17 cellular contexts compared by ENCODE assay signal in genomic region chr17:36732351-36732750, GRCh38.
DNase-seq lines count a peak whose midpoint lies in the region; ATAC-seq, FAIRE-seq and TF ChIP-seq lines count a peak whose summit lies in the region.
"Had no signal": no experiment of that assay in that cellular context is flagged by ENCODE, and none has a peak within 500 bp of the region (broad histone marks: within the 10 kb centered on the region; RNA-seq: fewer than 3 reads in every experiment).

No MANE protein-coding gene starts in this region.

- H4K5ac ChIP-seq in H9 (ENCODE audit: insufficient read length, low read depth, low read length): no peak overlapping the region
- H4K5ac ChIP-seq in IMR-90 (ENCODE audit: low read depth, low read length): no peak overlapping the region
- H4K5ac ChIP-seq in H1 (ENCODE audit: insufficient read length, low read depth, low read length): no peak overlapping the region

- peaks cover 66 to 70% of the 10 kb centered on the region in 2 experiments for H3K4me1 Mint-ChIP-seq in H9

- no peaks in the 10 kb centered on the region for H3K27me3 ChIP-seq in H9 (ENCODE audit: insufficient read depth, low read length)
- H3K27me3 ChIP-seq in IMR-90 (ENCODE audit: control insufficient read depth, insufficient read depth, low read length): peaks cover 27% of the 10 kb centered on the region
- peaks cover 0 to 7% (median 4%) of the 10 kb centered on the region in 4 experiments; a peak in 4 of 7 replicates for H3K27me3 ChIP-seq in H1 (replicated peaks in 1 of 4; ENCODE audit: control insufficient read depth in 3 of 4, extremely low read depth in 1 of 4, insufficient read depth in 3 of 4, low read length in 3 of 4)
- peaks cover 0 to 53% (median 0%) of the 10 kb centered on the region in 3 experiments for H3K27me3 ChIP-seq in neuronal stem cell (ENCODE audit: control insufficient read depth in 3 of 3, insufficient read depth in 3 of 3, low read depth in 1 of 3, low read length in 3 of 3)
- H3K27me3 ChIP-seq in esophagus muscularis mucosa: peaks cover 0 to 72% (median 9%) of the 10 kb centered on the region in 4 donors

- H2AK5ac ChIP-seq in H9 (ENCODE audit: insufficient read length, low read length) (no peak overlapping the region), IMR-90 (ENCODE audit: low read depth, low read length) (no peak overlapping the region), H1 (ENCODE audit: low read depth, low read length) (peak overlapping the region; percentile 40; the same call in 1 of the 2 replicates), neuronal stem cell (ENCODE audit: low read depth, low read length) (no peak overlapping the region)

- H4K8ac ChIP-seq in H9 (replicated peaks; ENCODE audit: insufficient read length, low read depth, low read length) (no peak overlapping the region), IMR-90 (ENCODE audit: low read depth in 2 of 2, low read length in 2 of 2) (no peak overlapping the region), H1 (ENCODE audit: extremely low read depth, insufficient read depth, low read length) (no peak overlapping the region), neuronal stem cell (ENCODE audit: low read depth, low read length) (no peak overlapping the region)

- H2BK12ac ChIP-seq in H9 (ENCODE audit: insufficient read length, low read depth, low read length): no peak overlapping the region
- no peak overlapping the region for H2BK12ac ChIP-seq in H1 (ENCODE audit: low read depth, low read length)
- no peak overlapping the region for H2BK12ac ChIP-seq in neuronal stem cell (ENCODE audit: low read length)

- CTCF ChIA-PET in IMR-90 (lab: Yijun Ruan, JAX) (no interaction called here), H1 (lab: Charles Lee; ENCODE audit: partially characterized antibody) (interaction anchor here (0.6 kb wide), 1 partner anchor 116 kb away, joined by 3 read pairs; no protein-coding TSS in a partner anchor)

- H3T11ph ChIP-seq in H9 (ENCODE audit: low read length): no peak overlapping the region

- no peaks in the 10 kb centered on the region for H4K20me1 ChIP-seq in H9 (ENCODE audit: control insufficient read depth, insufficient read depth, insufficient read length)
- no peaks in the 10 kb centered on the region; the same call in 1 of the 2 replicates for H4K20me1 ChIP-seq in IMR-90 (ENCODE audit: insufficient read depth, low read length)
- no peaks in the 10 kb centered on the region for H4K20me1 ChIP-seq in H1 (replicated peaks in 1 of 2; ENCODE audit: control insufficient read depth in 1 of 2, insufficient read depth in 2 of 2, low read length in 2 of 2)

- H3K14ac ChIP-seq in H9 (ENCODE audit: insufficient read depth, low read length) (no peak overlapping the region), IMR-90 (replicated peaks; ENCODE audit: low read depth, low read length) (no peak overlapping the region), H1 (ENCODE audit: insufficient read length) (no peak overlapping the region), neuronal stem cell (ENCODE audit: low read length) (no peak overlapping the region)

- no peak for ATAC-seq in IMR-90 (ENCODE audit: low read depth)
- ATAC-seq in GM21786 (IDR thresholded peaks at IDR 0.05; ENCODE audit: unreplicated experiment): no peak
- ATAC-seq: A549 had no signal

- H3K23ac ChIP-seq in H9 (ENCODE audit: insufficient read length, low read depth, low read length): no peak overlapping the region
- H3K23ac ChIP-seq in IMR-90 (ENCODE audit: low read depth, low read length): no peak overlapping the region
- H3K23ac ChIP-seq in H1 (ENCODE audit: insufficient read length): no peak overlapping the region
- H3K23ac ChIP-seq in neuronal stem cell (ENCODE audit: low read depth, low read length, poor library complexity): no peak overlapping the region

- H2BK20ac ChIP-seq in H9 (ENCODE audit: low read depth, low read length, poor library complexity, severe bottlenecking) (no peak overlapping the region), IMR-90 (ENCODE audit: low read depth, low read length) (no peak overlapping the region), H1 (ENCODE audit: low read length) (peak overlapping the region; percentile 0; the same call in 1 of the 2 replicates)

- H3K36me3 ChIP-seq in IMR-90 (ENCODE audit: control insufficient read depth, insufficient read depth, low read length): no peaks in the 10 kb centered on the region
- no peaks in the 10 kb centered on the region for H3K36me3 ChIP-seq in H1 (ENCODE audit: control insufficient read depth in 2 of 4, insufficient read depth in 4 of 4, low read length in 3 of 4)
- H3K36me3 ChIP-seq in neuronal stem cell (replicated peaks in 1 of 2; ENCODE audit: control insufficient read depth in 2 of 2, insufficient read depth in 2 of 2, low read length in 2 of 2): no peaks in the 10 kb centered on the region
- H3K36me3 ChIP-seq in esophagus muscularis mucosa: no peaks in the 10 kb centered on the region

- no peaks in the 10 kb centered on the region for H3K23me2 ChIP-seq in H9 (ENCODE audit: insufficient read length, low read depth, low read length, poor library complexity, severe bottlenecking)
- peaks cover 9% of the 10 kb centered on the region; the same call in 1 of the 2 replicates for H3K23me2 ChIP-seq in H1 (ENCODE audit: low read depth, low read length)

- no peaks in the 10 kb centered on the region for H3K36me3 Mint-ChIP-seq in H9 (ENCODE audit: insufficient read depth in 1 of 3, low read depth in 3 of 3)

- TF ChIP-seq CTCF in H9 (conservative IDR thresholded peaks at IDR 0.05) (no peak), IMR-90 (conservative IDR thresholded peaks at IDR 0.05; ENCODE audit: low read depth, low read length) (no peak), H1 (IDR thresholded peaks at IDR 0.05; ENCODE audit: control extremely low read depth in 1 of 3, insufficient read depth in 1 of 3, low read depth in 1 of 3, low read length in 3 of 3) (no peak), esophagus muscularis mucosa (IDR thresholded peaks at IDR 0.05) (no peak)

- no peak for TF ChIP-seq POLR2A in IMR-90 (IDR thresholded peaks at IDR 0.05; ENCODE audit: low read depth, low read length)
- no peak for TF ChIP-seq POLR2A in H1 (IDR thresholded peaks at IDR 0.05; ENCODE audit: control extremely low read depth in 1 of 2, low read depth in 2 of 2, low read length in 2 of 2)
- no peak for TF ChIP-seq POLR2A in esophagus muscularis mucosa (IDR thresholded peaks at IDR 0.05; ENCODE audit: low read depth)

- H3K4me2 ChIP-seq in H9 (ENCODE audit: insufficient read depth, insufficient read length, low read length) (peak overlapping the region; percentile 9), IMR-90 (ENCODE audit: low read depth, low read length) (no peak overlapping the region), H1 (ENCODE audit: insufficient read depth in 1 of 2, low read depth in 2 of 2, low read length in 2 of 2) (peak overlapping the region; percentile 52 to 64; a peak in 3 of 4 replicates), neuronal stem cell (ENCODE audit: insufficient read depth, low read length, poor library complexity, severe bottlenecking) (peak overlapping the region; percentile 44)
- H3K4me2 ChIP-seq: A549 had no signal

- H3K9me1 ChIP-seq in IMR-90 (ENCODE audit: insufficient read depth, low read length): no peaks in the 10 kb centered on the region

- peak overlapping the region in 1 of 2 experiments; percentile 19; a peak in 2 of 5 replicates for H3K4me3 Mint-ChIP-seq in H9
- H3K4me3 Mint-ChIP-seq: CD4-positive, alpha-beta T cell; HFFc6 had no signal

- H3K9me3 ChIP-seq in H9 (ENCODE audit: control insufficient read depth, low read depth, low read length) (no peaks in the 10 kb centered on the region), IMR-90 (ENCODE audit: control insufficient read depth, insufficient read depth, low read length) (no peaks in the 10 kb centered on the region), H1 (ENCODE audit: insufficient read depth in 2 of 2, low read depth in 1 of 2, low read length in 1 of 2) (no peaks in the 10 kb centered on the region), neuronal stem cell (replicated peaks in 1 of 2; ENCODE audit: control insufficient read depth in 2 of 2, insufficient read depth in 1 of 2, low read depth in 1 of 2, low read length in 2 of 2) (no peaks in the 10 kb centered on the region), esophagus muscularis mucosa (no peaks in the 10 kb centered on the region)
- H3K9me3 ChIP-seq: A549, Caco-2 had no signal

- dilution Hi-C loops in IMR-90 (cut with HindIII; ENCODE audit: low sequenced_read_pairs, unreplicated experiment): no loop called here

- BruUV-seq in IMR-90 (replicated peaks; lab: Mats Ljungman, UMichigan): no TSS peak

- H3K9ac ChIP-seq in H9 (ENCODE audit: extremely low read depth, insufficient read length, low read length): no peak overlapping the region
- H3K9ac ChIP-seq in IMR-90 (ENCODE audit: low read depth, low read length): no peak overlapping the region
- no peak overlapping the region for H3K9ac ChIP-seq in H1 (replicated peaks in 1 of 4; ENCODE audit: extremely low read depth in 1 of 4, low read depth in 3 of 4, low read length in 3 of 4)
- no peak overlapping the region for H3K9ac ChIP-seq in neuronal stem cell (ENCODE audit: low read depth, low read length, poor library complexity)

- POLR2A ChIA-PET in IMR-90 (lab: Charles Lee; ENCODE audit: unreplicated experiment): no interaction called here
- POLR2A ChIA-PET in H1 (lab: Charles Lee; ENCODE audit: partially characterized antibody): interaction anchor here (0.8 to 2.3 kb wide), 3 partner anchors 8 to 17 kb away, joined by 3 to 8 read pairs (median 6); no protein-coding TSS in a partner anchor

- H3K4ac ChIP-seq in H9 (ENCODE audit: low read depth, low read length) (no peak overlapping the region), IMR-90 (ENCODE audit: low read depth, low read length) (no peak overlapping the region), H1 (replicated peaks; ENCODE audit: insufficient read length, low read depth, low read length) (peak overlapping the region; percentile 81), neuronal stem cell (ENCODE audit: low read length) (no peak overlapping the region)

- no peak overlapping the region for H2BK120ac ChIP-seq in H9 (ENCODE audit: low read depth, low read length, poor library complexity, severe bottlenecking)
- H2BK120ac ChIP-seq in IMR-90 (ENCODE audit: low read depth, low read length): no peak overlapping the region
- peak overlapping the region; percentile 89 for H2BK120ac ChIP-seq in H1 (replicated peaks; ENCODE audit: low read depth, low read length)
- H2BK120ac ChIP-seq in neuronal stem cell (ENCODE audit: low read depth, low read length): no peak overlapping the region

- in situ Hi-C loops in IMR-90 (cut with MboI; ENCODE audit: low sequenced_read_pairs): no loop called here

- H2BK15ac ChIP-seq in H9 (ENCODE audit: low read depth, low read length) (no peak overlapping the region), IMR-90 (ENCODE audit: low read depth, low read length) (no peak overlapping the region), H1 (ENCODE audit: low read length) (peak overlapping the region; percentile 40; the same call in 1 of the 2 replicates), neuronal stem cell (ENCODE audit: low read length) (no peak overlapping the region)

- FAIRE-seq in H1 (lab: Jason Lieb, UNC): no peak
- FAIRE-seq: A549, D721Med, G401.6, GM12891, HTR-8/SVneo had no signal

- no peak overlapping the region for H2AFZ ChIP-seq in H9 (ENCODE audit: low read length)
- no peak overlapping the region for H2AFZ ChIP-seq in IMR-90 (replicated peaks; ENCODE audit: low read length, poor library complexity)
- no peak overlapping the region for H2AFZ ChIP-seq in H1 (ENCODE audit: low read length)
- no peak overlapping the region for H2AFZ ChIP-seq in neuronal stem cell (ENCODE audit: low read length)

- DNase-seq in H9 (no peak), IMR-90 (no peak), H1 (ENCODE audit: low read depth in 1 of 2, low spot score in 2 of 2) (no peak), neuronal stem cell (ENCODE audit: low spot score) (no peak), esophagus muscularis mucosa (ENCODE audit: extremely low spot score) (no peak), HUDEP-2 (lab: John Stamatoyannopoulos, UW; ENCODE audit: unreplicated experiment in 76 of 76) (no peak)
- DNase-seq: AML-193; Caco-2; CD4-positive, alpha-beta T cell; HCEC 1CT; HFFc6 had no signal

- peaks cover 16% of the 10 kb centered on the region; the same call in 1 of the 2 replicates for H3K4me1 ChIP-seq in H9 (ENCODE audit: insufficient read depth, low read length)
- no peaks in the 10 kb centered on the region for H3K4me1 ChIP-seq in IMR-90 (ENCODE audit: control insufficient read depth, insufficient read depth, low read length)
- peaks cover 9 to 36% (median 20%) of the 10 kb centered on the region in 4 experiments for H3K4me1 ChIP-seq in H1 (replicated peaks in 1 of 4; ENCODE audit: control insufficient read depth in 3 of 4, insufficient read depth in 4 of 4, low read length in 3 of 4)
- H3K4me1 ChIP-seq in neuronal stem cell (ENCODE audit: control insufficient read depth in 2 of 2, insufficient read depth in 1 of 2, low read depth in 1 of 2, low read length in 2 of 2): peaks cover 11 to 35% of the 10 kb centered on the region in 2 donors
- peaks cover 0 to 8% (median 0%) of the 10 kb centered on the region in 4 donors for H3K4me1 ChIP-seq in esophagus muscularis mucosa
- H3K4me1 ChIP-seq: A549, Caco-2 had no signal

- H2BK5ac ChIP-seq in H9 (ENCODE audit: insufficient read length, low read length) (no peak overlapping the region), IMR-90 (ENCODE audit: low read depth, low read length, poor library complexity, severe bottlenecking) (peak overlapping the region; percentile 23), H1 (ENCODE audit: low read depth, low read length) (0 out of 2 replicates have a peak overlapping the region, but pooled peaks have one; percentile 24), neuronal stem cell (ENCODE audit: low read length) (no peak overlapping the region)

- H3K27ac ChIP-seq in H9 (ENCODE audit: insufficient read length, low read depth, low read length): no peak overlapping the region
- no peak overlapping the region for H3K27ac ChIP-seq in IMR-90 (ENCODE audit: insufficient read depth, low read length)
- no peak overlapping the region for H3K27ac ChIP-seq in H1 (ENCODE audit: low read depth, low read length)
- H3K27ac ChIP-seq in neuronal stem cell (replicated peaks; ENCODE audit: low read length): no peak overlapping the region
- H3K27ac ChIP-seq in esophagus muscularis mucosa (replicated peaks in 1 of 4): no peak overlapping the region
- H3K27ac ChIP-seq: A549 had no signal

- no peak overlapping the region for H3K18ac ChIP-seq in H9 (ENCODE audit: insufficient read length, low read depth, low read length)
- no peak overlapping the region for H3K18ac ChIP-seq in IMR-90 (ENCODE audit: low read depth, low read length)
- H3K18ac ChIP-seq in H1 (ENCODE audit: extremely low read depth, low read length): no peak overlapping the region; the same call in 1 of the 2 replicates
- H3K18ac ChIP-seq in neuronal stem cell (ENCODE audit: low read length): no peak overlapping the region

- TF ChIP-seq RAD21 in IMR-90 (IDR thresholded peaks at IDR 0.05; ENCODE audit: low read length): no peak
- TF ChIP-seq RAD21 in H1 (IDR thresholded peaks at IDR 0.05 in 1 of 2, conservative IDR thresholded peaks at IDR 0.05 in 1 of 2; ENCODE audit: low read depth in 2 of 2, low read length in 2 of 2): no peak

- H2AK9ac ChIP-seq in IMR-90 (replicated peaks; ENCODE audit: low read depth, low read length, poor library complexity): no peak overlapping the region

- intact Hi-C loops in IMR-90 (cut with micrococcal nuclease) (no loop called here), esophagus muscularis mucosa (cut with DNase I) (no loop called here)

- peaks cover 33% of the 10 kb centered on the region for H3K27me3 Mint-ChIP-seq in H9 (ENCODE audit: low read depth)
- H3K27me3 Mint-ChIP-seq: CD4-positive, alpha-beta T cell had no signal

- no peaks in the 10 kb centered on the region for H3K79me1 ChIP-seq in H9 (ENCODE audit: insufficient read depth, low read depth, low read length, poor library complexity, severe bottlenecking)
- H3K79me1 ChIP-seq in IMR-90 (ENCODE audit: low read depth in 1 of 2, low read length in 2 of 2): no peaks in the 10 kb centered on the region
- H3K79me1 ChIP-seq in H1 (ENCODE audit: low read depth, low read length): no peaks in the 10 kb centered on the region
- no peaks in the 10 kb centered on the region for H3K79me1 ChIP-seq in neuronal stem cell (ENCODE audit: low read depth, low read length)

- no peaks in the 10 kb centered on the region for H3K9me3 Mint-ChIP-seq in H9
- H3K9me3 Mint-ChIP-seq: CD4-positive, alpha-beta T cell; HFFc6 had no signal

- H4K91ac ChIP-seq in H9 (ENCODE audit: insufficient read length, low read depth, low read length) (no peak overlapping the region), IMR-90 (ENCODE audit: insufficient read depth, low read depth, low read length) (no peak overlapping the region), H1 (replicated peaks; ENCODE audit: insufficient read length, low read length) (peak overlapping the region; percentile 83), neuronal stem cell (ENCODE audit: low read depth, low read length, poor library complexity) (no peak overlapping the region)

- no peak overlapping the region for H3K27ac Mint-ChIP-seq in H9
- H3K27ac Mint-ChIP-seq: CD4-positive, alpha-beta T cell; HFFc6 had no signal

- no peak for TF ChIP-seq EP300 in H1 (IDR thresholded peaks at IDR 0.05; ENCODE audit: borderline replicate concordance in 1 of 2, low read depth in 2 of 2, low read length in 2 of 2)
- TF ChIP-seq EP300 in esophagus muscularis mucosa (IDR thresholded peaks at IDR 0.05): no peak

- H3K79me2 ChIP-seq in H9 (ENCODE audit: insufficient read depth, low read length): no peaks in the 10 kb centered on the region
- no peaks in the 10 kb centered on the region for H3K79me2 ChIP-seq in H1 (ENCODE audit: control insufficient read depth in 1 of 2, insufficient read depth in 2 of 2, low read length in 2 of 2)

- H3K56ac ChIP-seq in H9 (ENCODE audit: insufficient read length, low read depth, low read length) (no peak overlapping the region), IMR-90 (ENCODE audit: extremely low read depth, insufficient read depth, low read length) (no peak overlapping the region), H1 (replicated peaks; ENCODE audit: insufficient read length, low read depth, low read length) (peak overlapping the region; percentile 60)

- WGBS in H9 (ENCODE audit: extremely low coverage, insufficient read length, low lambda C conversion rate): 100% methylated on average over 2 of the region's 5 CpGs
- WGBS in IMR-90 (ENCODE audit: extremely low coverage in 2 of 2, insufficient read length in 1 of 2), 2 experiments: 81 to 100% methylated on average over 2 to 5 of the region's 5 CpGs
- 83 to 100% methylated on average over 2 to 5 of the region's 5 CpGs for WGBS in H1 (ENCODE audit: extremely low coverage in 1 of 2, insufficient coverage in 1 of 2, insufficient read length in 1 of 2, insufficient replicate concordance in 2 of 2, low coverage in 1 of 2, low lambda C conversion rate in 2 of 2, missing lambda C conversion rate in 1 of 2), 2 experiments
- 100% methylated on average over 2 of the region's 5 CpGs; no CpG with 5 or more reads in 1 of the 2 donors for WGBS in neuronal stem cell (ENCODE audit: extremely low coverage in 2 of 2, insufficient read length in 2 of 2, insufficient replicate concordance in 1 of 2), 2 donors
- WGBS in esophagus muscularis mucosa: 94% methylated on average over 5 of the region's 5 CpGs

- H3K4me3 ChIP-seq in IMR-90 (ENCODE audit: insufficient read depth, low read depth, low read length) (no peak overlapping the region), H1 (ENCODE audit: extremely low read depth in 1 of 4, insufficient read depth in 2 of 4, low read depth in 3 of 4, low read length in 4 of 4) (peak overlapping the region in 1 of 4 experiments; percentile 23; a peak in 1 of 8 replicates), neuronal stem cell (ENCODE audit: low read length in 2 of 2) (no peak overlapping the region), esophagus muscularis mucosa (no peak overlapping the region)
- H3K4me3 ChIP-seq: A549 had no signal

Comparison
In these comparisons a context has a peak if more than half of its experiments do, and no peak if none do; other contexts are left out.
1. H2BK5ac ChIP-seq: peak in IMR-90 (single experiment) and H1 (single experiment); none in H9 (single experiment) and neuronal stem cell (single experiment).